Comparison of ENCODE assay signal across 10 cellular contexts in genomic region chr17:34703533-34703932, GRCh38.
DNase-seq lines count a peak whose midpoint lies in the region; ATAC-seq, FAIRE-seq and TF ChIP-seq lines count a peak whose summit lies in the region.
"Had no signal": no experiment of that assay in that cellular context is flagged by ENCODE, and none has a peak within 500 bp of the region (broad histone marks: within the 10 kb centered on the region; RNA-seq: fewer than 3 reads in every experiment).

No MANE protein-coding gene starts in this region.

- H3K9ac ChIP-seq in HepG2 (ENCODE audit: insufficient read depth, low read depth, low read length), result no peak overlapping the region

- H3K4me1 ChIP-seq in HepG2 (ENCODE audit: insufficient read depth, low read length), result no peaks in the 10 kb centered on the region

- ATAC-seq in HepG2, result no peak
- no peak for ATAC-seq in GM21737 (IDR thresholded peaks at IDR 0.05; ENCODE audit: unreplicated experiment)
- no peak for ATAC-seq in HG03521 (IDR thresholded peaks at IDR 0.05; ENCODE audit: unreplicated experiment)
- no peak for ATAC-seq in GM19324 (IDR thresholded peaks at IDR 0.05; ENCODE audit: low FRiP score, unreplicated experiment)

- POLR2A ChIA-PET in HepG2 (lab: Yijun Ruan, JAX), result no interaction called here

- H3K9me3 ChIP-seq in HepG2 (ENCODE audit: low read length), result no peaks in the 10 kb centered on the region; the same call in 1 of the 2 replicates
- H3K9me3 ChIP-seq: thoracic aorta had no signal

- no peak for TF ChIP-seq EP300 in HepG2 (IDR thresholded peaks at IDR 0.05; ENCODE audit: low read depth in 2 of 2, low read length in 2 of 2)
- TF ChIP-seq EP300 in HepG2 (CRISPR knock-in tag; IDR thresholded peaks at IDR 0.05; ENCODE audit: borderline replicate concordance), result no peak

- DNase-seq in Daoy (ENCODE audit: low read depth), result peak; percentile 22
- peak; percentile 48 to 54 for DNase-seq in Kasumi-1 (lab: John Stamatoyannopoulos, UW)
- DNase-seq in amniotic epithelial cell (ENCODE audit: low read depth), result peak; percentile 3
- peak; percentile 10 for DNase-seq in HepG2 (ENCODE audit: low spot score)
- no peak for DNase-seq in effector CD4-positive, alpha-beta T cell
- DNase-seq: NCI-H748 treated with DMSO at 0.1 percent for 48 hours had no signal

- H3K4me2 ChIP-seq in HepG2 (ENCODE audit: low read depth, low read length), result no peak overlapping the region

- no peak overlapping the region for H3K4me3 ChIP-seq in HepG2 (replicated peaks in 1 of 3; ENCODE audit: insufficient read depth in 1 of 3, low read depth in 2 of 3, low read length in 3 of 3)
- H3K4me3 ChIP-seq: thoracic aorta had no signal

- no peak overlapping the region for H2AFZ ChIP-seq in HepG2 (ENCODE audit: low read length)

- no peak overlapping the region for H3K27ac ChIP-seq in HepG2 (ENCODE audit: extremely low read length, insufficient read depth, low read length)
- H3K27ac ChIP-seq: thoracic aorta had no signal

- in situ Hi-C loops in HepG2 (cut with HindIII; ENCODE audit: extremely low pct_ligation_motif_present, low pct_unique_long_range_greater_than_20kb), result no loop called here

- no peak for TF ChIP-seq RAD21 in HepG2 (CRISPR knock-in tag; IDR thresholded peaks at IDR 0.05)

- H3K27me3 ChIP-seq in HepG2 (ENCODE audit: control insufficient read depth in 1 of 2, insufficient read depth in 2 of 2, low read length in 2 of 2), result no peaks in the 10 kb centered on the region

- intact Hi-C loops in HepG2 (cut with micrococcal nuclease; ENCODE audit: unreplicated experiment), result no loop called here

- H3K79me2 ChIP-seq in HepG2 (ENCODE audit: insufficient read depth, low read length), result no peaks in the 10 kb centered on the region

- no peak for TF ChIP-seq POLR2A in HepG2 (IDR thresholded peaks at IDR 0.05; ENCODE audit: insufficient read depth in 1 of 2, low read depth in 2 of 2, low read length in 2 of 2)

- no TSS peak for BruUV-seq in HepG2 (replicated peaks; lab: Mats Ljungman, UMichigan)

- CTCF ChIA-PET in HepG2 (lab: Yijun Ruan, JAX; ENCODE audit: low intra/inter-chr PET ratio, low total read pairs), result no interaction called here

- no peak for FAIRE-seq in HepG2 (lab: Jason Lieb, UNC)

- TF ChIP-seq CTCF in HepG2 (CRISPR knock-in tag; IDR thresholded peaks at IDR 0.05), result no peak

- H3K36me3 ChIP-seq in HepG2 (replicated peaks in 1 of 2; ENCODE audit: control insufficient read depth in 1 of 2, insufficient read depth in 2 of 2, low read length in 2 of 2), result no peaks in the 10 kb centered on the region
- H3K36me3 ChIP-seq: thoracic aorta had no signal

- H4K20me1 ChIP-seq in HepG2 (ENCODE audit: insufficient read depth, low read length), result peaks cover 5% of the 10 kb centered on the region; the same call in 1 of the 2 replicates

- WGBS in HepG2 (ENCODE audit: low lambda C conversion rate), result 11% methylated on average over 3 of the region's 3 CpGs

TF ChIP-seq in HepG2, 621 proteins besides CTCF, POLR2A, EP300 and RAD21:
- TF ChIP-seq ZNF224 (CRISPR knock-in tag; IDR thresholded peaks at IDR 0.05) (no peak), POGK (CRISPR knock-in tag; conservative IDR thresholded peaks at IDR 0.05) (no peak), MIER2 (CRISPR knock-in tag; IDR thresholded peaks at IDR 0.05) (peak; percentile 94), THAP8 (CRISPR knock-in tag; IDR thresholded peaks at IDR 0.05; ENCODE audit: borderline replicate concordance) (no peak), TFE3 (CRISPR knock-in tag; IDR thresholded peaks at IDR 0.05) (0 out of 2 replicates have a peak, but pooled peaks have one; percentile 26), ZBTB49 (CRISPR knock-in tag; IDR thresholded peaks at IDR 0.05; ENCODE audit: borderline replicate concordance) (0 out of 2 replicates have a peak, but pooled peaks have one; percentile 31), ZBTB20 (CRISPR knock-in tag; IDR thresholded peaks at IDR 0.05; ENCODE audit: borderline replicate concordance, low read depth) (peak; percentile 32; the same call in 1 of the 2 replicates), EHMT2 (IDR thresholded peaks at IDR 0.05; ENCODE audit: borderline replicate concordance, low read depth, low read length) (peak; percentile 86; the same call in 1 of the 2 replicates), SAP130 (CRISPR knock-in tag; IDR thresholded peaks at IDR 0.05; ENCODE audit: low read depth) (peak; percentile 36; the same call in 1 of the 2 replicates), REST (IDR thresholded peaks at IDR 0.05; ENCODE audit: borderline replicate concordance in 1 of 2, low read depth in 1 of 2, low read length in 2 of 2) (peak; percentile 88 to 95), NFE2L2 (IDR thresholded peaks at IDR 0.05; ENCODE audit: low read length) (peak; percentile 15; the same call in 1 of the 2 replicates)
